23 cellular contexts compared by ENCODE assay signal in the genomic region with DNA sequence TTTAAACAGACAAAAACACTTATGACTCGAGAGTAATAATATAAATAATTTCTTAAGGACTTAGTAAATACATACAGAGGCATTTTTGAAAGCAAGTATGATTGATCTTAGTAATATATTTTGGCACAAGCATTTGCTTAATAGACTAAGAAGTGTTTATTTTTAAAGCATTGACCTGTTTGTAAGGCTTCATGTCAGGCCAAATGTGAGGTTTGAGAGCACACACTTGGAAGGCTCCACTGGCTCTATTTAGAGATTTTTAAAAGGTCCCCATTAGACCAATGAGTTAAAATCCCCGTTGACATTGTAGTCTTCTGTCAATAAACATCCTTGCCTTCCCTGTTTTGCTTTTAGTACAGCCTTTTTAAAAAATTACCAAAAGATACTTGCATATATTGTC.
"Had no signal": no experiment of that assay in that cellular context is flagged by ENCODE, and none has a peak within 500 bp of the region (broad histone marks: within the 10 kb centered on the region; RNA-seq: fewer than 3 reads in every experiment).

No MANE protein-coding gene starts in this region.

- FAIRE-seq: TTC549 had no signal

- DNase-seq: activated CD4-positive, alpha-beta T cell treated with anti-CD3 and anti-CD28 coated beads for 36 hours; activated CD4-positive, alpha-beta T cell treated with anti-CD3 and anti-CD28 coated beads, Interleukin-2, amount 10 ng/mL, durations not matched to agents 7 days and 5 days; activated CD4-positive, alpha-beta T cell treated with anti-CD3 and anti-CD28 coated beads, Interleukin-2, amount 50 U/mL, for 48 hours; activated CD8-positive, alpha-beta T cell treated with anti-CD3 and anti-CD28 coated beads, Interleukin-2, amount 10 ng/mL, durations not matched to agents 7 days and 5 days; activated gamma-delta T cell; activated naive CD4-positive, alpha-beta T cell treated with Interleukin-2 at 50 U/mL for 16 hours; activated naive CD8-positive, alpha-beta T cell treated with anti-CD3 and anti-CD28 coated beads, Interleukin-2, amount 10 ng/mL, durations not matched to agents 7 days and 5 days; activated T-cell treated with anti-CD3 and anti-CD28 coated beads, Interleukin-2, amount 50 U/mL, for 24 hours; amygdala; cortex of kidney; Kasumi-1; NCI-H1048; NCI-H146; NCI-H187; NCI-H2081 treated with DMSO at 0.1 percent for 48 hours; NCI-H2171; NCI-H446; NCI-H524 treated with DMSO at 0.1 percent for 48 hours; NCI-H774; RPMI8226; SHP77 treated with DMSO at 0.1 percent for 48 hours; SK-N-SH had no signal
